Comparison of ENCODE assay signal across 20 cellular contexts in the genomic region with DNA sequence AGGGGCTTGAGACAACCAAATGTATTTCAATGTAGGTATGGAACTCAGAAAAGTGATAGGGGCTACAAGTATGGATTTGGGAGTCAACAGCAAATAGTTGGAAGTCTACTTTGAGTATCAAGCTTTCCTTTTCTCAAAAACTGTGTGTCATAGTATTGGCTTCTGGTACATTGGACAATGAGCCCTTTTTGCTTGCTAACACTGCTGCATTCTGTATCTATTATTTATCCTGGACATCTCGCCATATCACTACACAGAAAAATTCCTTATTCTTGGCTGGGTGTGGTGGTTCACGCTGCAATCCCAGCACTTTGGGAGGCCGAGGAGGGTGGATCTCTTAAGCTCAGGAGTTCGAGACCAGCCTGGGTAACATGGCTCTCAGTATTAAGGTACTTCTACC.
"Had no signal": no experiment of that assay in that cellular context is flagged by ENCODE, and none has a peak within 500 bp of the region (broad histone marks: within the 10 kb centered on the region; RNA-seq: fewer than 3 reads in every experiment).

No MANE protein-coding gene starts in this region.

- FAIRE-seq: RCC 7860 had no signal

- H3K4me1 Mint-ChIP-seq: activated T-helper 17 cell treated with anti-CD3 and anti-CD28 coated beads, Interleukin-2, amount 50 U/mL, for 72 hours; WTC11 had no signal

- H3K36me3 Mint-ChIP-seq: WTC11 had no signal

- H3K27ac ChIP-seq: adrenal gland, SJSA1 had no signal

- H3K4me3 ChIP-seq: adrenal gland, MG63, SJSA1 had no signal

- H3K27me3 ChIP-seq: adrenal gland, MG63, SJSA1 had no signal

- H3K9me3 Mint-ChIP-seq: activated CD4-positive, alpha-beta memory T cell treated with anti-CD3 and anti-CD28 coated beads for 36 hours; activated T-helper 17 cell treated with anti-CD3 and anti-CD28 coated beads, Interleukin-2, amount 50 U/mL, for 72 hours; T-helper 1 cell treated with Interleukin-12 subunit alpha and Interleukin-12 subunit beta and Interleukin-4 antibody, amounts not matched to agents 30 μg/mL and 1 μg/mL, for 36 hours; WTC11 had no signal

- DNase-seq: activated CD4-positive, alpha-beta memory T cell treated with anti-CD3 and anti-CD28 coated beads for 36 hours; activated CD4-positive, alpha-beta T cell treated with anti-CD3 and anti-CD28 coated beads for 48 hours; activated CD4-positive, CD25-positive, alpha-beta regulatory T cell treated with anti-CD3 and anti-CD28 coated beads, Interleukin-2, amount 50 U/mL, for 72 hours; activated CD8-positive, alpha-beta memory T cell treated with anti-CD3 and anti-CD28 coated beads, Interleukin-2, amount 50 U/mL, for 4 hours; activated gamma-delta T cell; adrenal gland; MG63; MV-4-11; NCI-H1092 treated with DMSO at 0.1 percent for 48 hours; NCI-H1436; NCI-H187; NCI-H2081; NCI-H510A treated with DMSO at 0.1 percent for 48 hours; SHP77 had no signal

- ATAC-seq: activated naive CD4-positive, alpha-beta T cell treated with anti-CD3 and anti-CD28 coated beads, Interleukin-2, amount 50 U/mL, for 72 hours; activated T-helper 17 cell treated with anti-CD3 and anti-CD28 coated beads, Interleukin-2, amount 50 U/mL, for 72 hours; WTC11 had no signal

- H3K4me3 Mint-ChIP-seq: activated CD4-positive, alpha-beta memory T cell treated with anti-CD3 and anti-CD28 coated beads for 36 hours; activated T-helper 17 cell treated with anti-CD3 and anti-CD28 coated beads, Interleukin-2, amount 50 U/mL, for 72 hours; T-helper 1 cell treated with Interleukin-12 subunit alpha and Interleukin-12 subunit beta and Interleukin-4 antibody, amounts not matched to agents 30 μg/mL and 1 μg/mL, for 36 hours; WTC11 had no signal

- H3K27ac Mint-ChIP-seq: activated CD4-positive, alpha-beta memory T cell treated with anti-CD3 and anti-CD28 coated beads for 36 hours; T-helper 1 cell treated with Interleukin-12 subunit alpha and Interleukin-12 subunit beta and Interleukin-4 antibody, amounts not matched to agents 30 μg/mL and 1 μg/mL, for 36 hours; WTC11 had no signal

- H3K27me3 Mint-ChIP-seq: activated CD4-positive, alpha-beta memory T cell treated with anti-CD3 and anti-CD28 coated beads for 36 hours; activated T-helper 17 cell treated with anti-CD3 and anti-CD28 coated beads, Interleukin-2, amount 50 U/mL, for 72 hours had no signal
